8 cellular contexts compared by ENCODE assay signal in the genomic region with DNA sequence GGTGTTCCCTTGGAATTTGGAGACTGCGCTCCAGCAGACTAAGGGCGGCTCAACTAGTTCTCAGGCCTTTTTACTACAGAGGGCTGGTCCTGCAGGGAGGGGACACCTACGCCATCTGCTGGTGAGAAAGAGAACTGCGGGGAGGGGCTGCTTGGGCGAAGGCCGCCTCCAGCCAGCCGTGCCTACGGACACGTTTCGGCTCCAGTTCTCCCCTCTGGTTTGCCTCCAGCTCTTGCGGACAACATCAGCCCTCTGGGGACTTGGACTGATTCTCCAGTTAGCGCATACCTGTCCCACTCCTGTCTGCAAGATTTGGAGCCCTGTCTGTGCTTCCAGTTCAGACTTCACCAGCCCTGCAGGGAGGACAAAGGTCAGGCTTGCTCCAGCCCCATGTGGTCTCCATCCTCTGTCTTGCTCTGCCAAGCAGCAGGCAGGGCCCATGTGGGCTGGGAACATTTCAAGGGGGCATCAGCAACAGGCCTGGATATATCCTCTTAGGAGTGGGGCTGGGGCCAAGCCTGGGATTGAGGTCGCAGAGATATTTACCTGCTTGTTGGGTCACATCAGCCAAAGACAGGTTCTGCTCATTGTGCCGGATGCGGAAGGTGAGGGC. TPM values are rescaled to one million over a fixed set of nuclear protein-coding genes. Genes with fewer than 3 reads are reported as not detected.
DNase-seq lines count a peak whose midpoint lies in the region; ATAC-seq and TF ChIP-seq lines count a peak whose summit lies in the region.

No MANE protein-coding gene starts in this region.

- H2AFZ ChIP-seq in KMS-11 (ENCODE audit: low read depth) (peak overlapping the region; percentile 66), neural progenitor cell (replicated peaks) (peak overlapping the region; percentile 83)

- DNase-seq in CD4-positive, CD25-positive, alpha-beta regulatory T cell: peak; percentile 76 to 84 (median 77)
- DNase-seq in RPMI7951 (ENCODE audit: low read depth): peak; percentile 71
- peak; percentile 89 to 92 for DNase-seq in activated T-cell treated with anti-CD3 and anti-CD28 coated beads, Interleukin-2, amount 50 U/mL, for 72 hours
- DNase-seq in fibroblast of pulmonary artery (ENCODE audit: low read depth): peak; percentile 84
- DNase-seq in neural progenitor cell (ENCODE audit: low spot score): peak; percentile 81
- DNase-seq in stromal cell of bone marrow (ENCODE audit: low read depth): peak; percentile 56

- H3F3A ChIP-seq in neural progenitor cell (ENCODE audit: low read depth): peaks cover 6% of the 10 kb centered on the region

- H3K4me3 ChIP-seq in CD4-positive, CD25-positive, alpha-beta regulatory T cell (ENCODE audit: low read depth, low read length): no peak overlapping the region
- no peak overlapping the region for H3K4me3 ChIP-seq in KMS-11 (IDR thresholded peaks at IDR 0.05; ENCODE audit: insufficient read depth, low read depth, low read length)
- H3K4me3 ChIP-seq in fibroblast of pulmonary artery (replicated peaks; ENCODE audit: low read depth, low read length): no peak overlapping the region
- H3K4me3 ChIP-seq in neural progenitor cell: no peak overlapping the region

- no peak overlapping the region for H3K27ac Mint-ChIP-seq in CD4-positive, CD25-positive, alpha-beta regulatory T cell
- no peak overlapping the region for H3K27ac Mint-ChIP-seq in activated T-cell treated with anti-CD3 and anti-CD28 coated beads, Interleukin-2, amount 50 U/mL, for 72 hours
- H3K27ac Mint-ChIP-seq in neural progenitor cell: no peak overlapping the region

- H3K4me1 ChIP-seq in CD4-positive, CD25-positive, alpha-beta regulatory T cell (ENCODE audit: control insufficient read depth, insufficient read depth, low read length, poor library complexity, severe bottlenecking): peaks cover 16% of the 10 kb centered on the region
- H3K4me1 ChIP-seq in KMS-11 (ENCODE audit: low read depth, poor library complexity, severe bottlenecking): peaks cover 11% of the 10 kb centered on the region
- H3K4me1 ChIP-seq in neural progenitor cell: peaks cover 25% of the 10 kb centered on the region

- TF ChIP-seq CTCF in KMS-11 (conservative IDR thresholded peaks at IDR 0.05; ENCODE audit: low read depth, low read length) (peak; percentile 90), fibroblast of pulmonary artery (IDR thresholded peaks at IDR 0.05; ENCODE audit: low read length, missing control alignments) (peak; percentile 96), neural progenitor cell (IDR thresholded peaks at IDR 0.05) (peak; percentile 94)

- H3K9ac ChIP-seq in KMS-11 (no peak overlapping the region), neural progenitor cell (no peak overlapping the region)

- H3K4me2 ChIP-seq in KMS-11 (peak overlapping the region; percentile 33; the same call in 1 of the 2 replicates), neural progenitor cell (peak overlapping the region; percentile 50)

- no peaks in the 10 kb centered on the region for H3K36me3 ChIP-seq in CD4-positive, CD25-positive, alpha-beta regulatory T cell (ENCODE audit: control insufficient read depth, insufficient read depth, low read length)
- no peaks in the 10 kb centered on the region for H3K36me3 ChIP-seq in KMS-11 (ENCODE audit: insufficient read depth)
- no peaks in the 10 kb centered on the region for H3K36me3 ChIP-seq in neural progenitor cell

- H3K79me2 ChIP-seq in KMS-11 (ENCODE audit: insufficient read depth, low read depth): no peaks in the 10 kb centered on the region
- H3K79me2 ChIP-seq in neural progenitor cell (ENCODE audit: low read depth): no peaks in the 10 kb centered on the region

- ATAC-seq in CD4-positive, CD25-positive, alpha-beta regulatory T cell (ENCODE audit: low read depth in 2 of 2): peak; percentile 54 to 57
- ATAC-seq in GM19467 (IDR thresholded peaks at IDR 0.05; ENCODE audit: unreplicated experiment): peak; percentile 57
- ATAC-seq in activated T-cell treated with anti-CD3 and anti-CD28 coated beads, Interleukin-2, amount 50 U/mL, for 72 hours (replicated peaks in 1 of 2): peak; percentile 59 to 64

- no peak overlapping the region for H3K4me3 Mint-ChIP-seq in CD4-positive, CD25-positive, alpha-beta regulatory T cell
- peak overlapping the region; percentile 15 to 27 for H3K4me3 Mint-ChIP-seq in activated T-cell treated with anti-CD3 and anti-CD28 coated beads, Interleukin-2, amount 50 U/mL, for 72 hours
- H3K4me3 Mint-ChIP-seq in neural progenitor cell: peak overlapping the region; percentile 64

- peaks cover 4% of the 10 kb centered on the region for H3K27me3 ChIP-seq in CD4-positive, CD25-positive, alpha-beta regulatory T cell (ENCODE audit: control insufficient read depth, insufficient read depth, low read length)
- H3K27me3 ChIP-seq in KMS-11 (ENCODE audit: insufficient read depth, low read depth) (peaks cover 54% of the 10 kb centered on the region), neural progenitor cell (peaks cover 54% of the 10 kb centered on the region)

- H3K27me3 Mint-ChIP-seq in CD4-positive, CD25-positive, alpha-beta regulatory T cell: peaks cover 54% of the 10 kb centered on the region
- peaks cover 29% of the 10 kb centered on the region for H3K27me3 Mint-ChIP-seq in activated T-cell treated with anti-CD3 and anti-CD28 coated beads, Interleukin-2, amount 50 U/mL, for 72 hours (ENCODE audit: low read depth)
- H3K27me3 Mint-ChIP-seq in neural progenitor cell (ENCODE audit: insufficient read depth, low read depth): peaks cover 11% of the 10 kb centered on the region

- no peaks in the 10 kb centered on the region for H3K9me3 ChIP-seq in CD4-positive, CD25-positive, alpha-beta regulatory T cell (ENCODE audit: control insufficient read depth in 2 of 2, low read length in 2 of 2)
- no peaks in the 10 kb centered on the region for H3K9me3 ChIP-seq in neural progenitor cell (ENCODE audit: low read depth)

- H3K4me1 Mint-ChIP-seq in CD4-positive, CD25-positive, alpha-beta regulatory T cell: peaks cover 0 to 29% (median 5%) of the 10 kb centered on the region in 4 donors
- H3K4me1 Mint-ChIP-seq in activated T-cell treated with anti-CD3 and anti-CD28 coated beads, Interleukin-2, amount 50 U/mL, for 72 hours (ENCODE audit: low read depth): peaks cover 20% of the 10 kb centered on the region
- H3K4me1 Mint-ChIP-seq in neural progenitor cell: peaks cover 31% of the 10 kb centered on the region

- H3K36me3 Mint-ChIP-seq in CD4-positive, CD25-positive, alpha-beta regulatory T cell: no peaks in the 10 kb centered on the region
- no peaks in the 10 kb centered on the region for H3K36me3 Mint-ChIP-seq in activated T-cell treated with anti-CD3 and anti-CD28 coated beads, Interleukin-2, amount 50 U/mL, for 72 hours (ENCODE audit: insufficient read depth in 2 of 2)
- H3K36me3 Mint-ChIP-seq in neural progenitor cell: no peaks in the 10 kb centered on the region

- no peaks in the 10 kb centered on the region for H3K9me3 Mint-ChIP-seq in CD4-positive, CD25-positive, alpha-beta regulatory T cell
- no peaks in the 10 kb centered on the region for H3K9me3 Mint-ChIP-seq in activated T-cell treated with anti-CD3 and anti-CD28 coated beads, Interleukin-2, amount 50 U/mL, for 72 hours
- H3K9me3 Mint-ChIP-seq in neural progenitor cell: no peaks in the 10 kb centered on the region

- no peaks in the 10 kb centered on the region for H4K20me1 ChIP-seq in KMS-11 (ENCODE audit: insufficient read depth)
- no peaks in the 10 kb centered on the region for H4K20me1 ChIP-seq in neural progenitor cell (ENCODE audit: low read depth)

- no peak overlapping the region for H3K27ac ChIP-seq in CD4-positive, CD25-positive, alpha-beta regulatory T cell (ENCODE audit: insufficient read depth, low read length, poor library complexity, severe bottlenecking)
- no peak overlapping the region for H3K27ac ChIP-seq in KMS-11
- no peak overlapping the region for H3K27ac ChIP-seq in neural progenitor cell

RNA-seq across cellular contexts. Expression of a gene that starts 10.3 kb away (rescaled TPM):
- total RNA-seq in CD4-positive, CD25-positive, alpha-beta regulatory T cell: not detected
- under 1 TPM in 1 of 4 donors, not detected in 3; 0.28 TPM for polyA plus RNA-seq in CD4-positive, CD25-positive, alpha-beta regulatory T cell
- total RNA-seq in RPMI7951 (2014; rRNA removed; shearing (Covaris generic)): 3.2 and 4.4 TPM in 2 replicates
- 1 to 10 TPM; 1.7 to 2.5 TPM for total RNA-seq in activated T-cell treated with anti-CD3 and anti-CD28 coated beads, Interleukin-2, amount 50 U/mL, for 72 hours
- total RNA-seq in neural progenitor cell (ENCODE audit: low replicate concordance): 0.60 and 4.2 TPM in 2 replicates

RNA-seq across cellular contexts. Expression of a gene that starts 19.7 kb away (rescaled TPM):
- 133 TPM for total RNA-seq in CD4-positive, CD25-positive, alpha-beta regulatory T cell
- polyA plus RNA-seq in CD4-positive, CD25-positive, alpha-beta regulatory T cell: 1 to 10 TPM; 6.0 to 7.3 (median 6.2) TPM
- total RNA-seq in RPMI7951 (2014; rRNA removed; shearing (Covaris generic)): 33.8 and 39.8 TPM in 2 replicates
- total RNA-seq in activated T-cell treated with anti-CD3 and anti-CD28 coated beads, Interleukin-2, amount 50 U/mL, for 72 hours: 10 to 100 TPM; 71.1 to 88.1 TPM
- total RNA-seq in neural progenitor cell (ENCODE audit: low replicate concordance): 35.0 and 37.0 TPM in 2 replicates

RNA-seq across cellular contexts. Expression of a gene that starts 33.7 kb away (rescaled TPM):
- not detected for total RNA-seq in CD4-positive, CD25-positive, alpha-beta regulatory T cell
- not detected for polyA plus RNA-seq in CD4-positive, CD25-positive, alpha-beta regulatory T cell
- not detected in 2 replicates for total RNA-seq in RPMI7951 (2014; rRNA removed; shearing (Covaris generic))
- not detected for total RNA-seq in activated T-cell treated with anti-CD3 and anti-CD28 coated beads, Interleukin-2, amount 50 U/mL, for 72 hours
- total RNA-seq in neural progenitor cell (ENCODE audit: low replicate concordance): not detected in 2 replicates

RNA-seq across cellular contexts. Expression of a gene that starts 45.1 kb away (rescaled TPM):
- total RNA-seq in CD4-positive, CD25-positive, alpha-beta regulatory T cell: 245 TPM
- 100 to 1,000 TPM; 217 to 323 (median 270) TPM for polyA plus RNA-seq in CD4-positive, CD25-positive, alpha-beta regulatory T cell
- total RNA-seq in RPMI7951 (2014; rRNA removed; shearing (Covaris generic)): 31.1 and 42.2 TPM in 2 replicates
- total RNA-seq in activated T-cell treated with anti-CD3 and anti-CD28 coated beads, Interleukin-2, amount 50 U/mL, for 72 hours: 10 to 100 TPM; 82.0 to 99.8 TPM
- total RNA-seq in neural progenitor cell (ENCODE audit: low replicate concordance): 0.56 TPM in 1 of 2 replicates, not detected in the other

RNA-seq across cellular contexts. Expression of a gene that starts 45.8 kb away (rescaled TPM):
- not detected for total RNA-seq in CD4-positive, CD25-positive, alpha-beta regulatory T cell
- not detected for polyA plus RNA-seq in CD4-positive, CD25-positive, alpha-beta regulatory T cell
- not detected in 2 replicates for total RNA-seq in RPMI7951 (2014; rRNA removed; shearing (Covaris generic))
- not detected for total RNA-seq in activated T-cell treated with anti-CD3 and anti-CD28 coated beads, Interleukin-2, amount 50 U/mL, for 72 hours
- not detected in 2 replicates for total RNA-seq in neural progenitor cell (ENCODE audit: low replicate concordance)

Comparison
In these comparisons a context has a peak if more than half of its experiments do, and no peak if none do; other contexts are left out.
1. H3K4me3 Mint-ChIP-seq: peak in activated T-cell treated with anti-CD3 and anti-CD28 coated beads, Interleukin-2, amount 50 U/mL, for 72 hours (2 of 2) and neural progenitor cell (single experiment); none in CD4-positive, CD25-positive, alpha-beta regulatory T cell (0 of 4).
2. Peak in every context shown above with its lines, with median percentiles within 50 percentile points of each other: ATAC-seq, DNase-seq and CTCF ChIP-seq.